ENCODE assay signal across 8 cellular contexts in the genomic region with DNA sequence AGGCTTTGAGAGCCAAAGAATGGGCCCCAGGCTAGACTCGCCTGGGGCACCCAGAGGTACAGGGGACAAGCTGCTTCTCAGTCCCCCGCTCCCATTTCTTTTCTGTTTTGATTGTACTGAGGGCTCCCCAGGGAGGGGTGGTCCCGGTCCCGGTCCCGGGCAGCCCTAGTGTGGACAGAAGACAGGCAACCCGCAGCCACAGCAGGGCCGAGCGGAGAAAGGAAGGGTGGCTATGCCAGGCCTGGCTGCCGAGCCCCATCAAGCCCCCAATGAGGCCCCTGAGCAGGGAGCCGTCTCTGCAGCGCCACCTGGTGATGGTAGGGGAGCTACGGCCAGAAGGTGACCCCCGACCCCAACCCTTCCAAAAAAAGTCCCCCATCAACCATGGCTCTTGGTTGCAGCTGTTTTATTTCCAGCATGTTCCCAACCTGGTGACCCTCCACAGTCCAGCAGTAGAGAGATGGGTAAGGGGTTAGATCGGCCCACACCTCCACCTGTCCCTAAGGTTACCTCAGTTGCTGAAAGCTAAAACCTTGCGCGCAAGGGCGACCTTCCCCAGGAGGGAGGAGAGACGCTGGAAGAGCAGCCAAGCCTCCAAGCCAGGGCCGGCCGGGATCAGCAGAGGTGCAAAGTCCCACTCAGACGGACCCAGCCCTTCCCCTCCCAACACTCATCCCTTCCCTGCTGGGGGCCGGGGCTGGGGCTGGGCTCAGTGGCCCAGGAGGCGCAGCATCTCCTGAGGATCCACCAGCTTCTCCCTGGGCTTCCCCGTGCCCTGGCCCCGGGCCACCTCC. TPM values are rescaled to one million over a fixed set of nuclear protein-coding genes. Genes with fewer than 3 reads are reported as not detected.
DNase-seq lines count a peak whose midpoint lies in the region; ATAC-seq and TF ChIP-seq lines count a peak whose summit lies in the region.

No MANE protein-coding gene starts in this region.

- no peaks in the 10 kb centered on the region for H3K4me1 ChIP-seq in endodermal cell (ENCODE audit: control insufficient read depth, insufficient read depth, low read length)

- H3K27ac Mint-ChIP-seq in endodermal cell (no peak overlapping the region), naive B cell (peak overlapping the region in 1 of 6 donors; percentile 15)
- H3K27ac Mint-ChIP-seq in stimulated activated effector memory CD8-positive, alpha-beta T cell treated with anti-CD3 and anti-CD28 coated beads, Interleukin-12 subunit alpha, Interleukin-12 subunit beta, amount 100 ng/mL, for 72 hours = no peak overlapping the region

- ATAC-seq in naive B cell (ENCODE audit: low read depth in 2 of 2) = peak; percentile 66 to 74
- ATAC-seq in stimulated activated effector memory CD8-positive, alpha-beta T cell treated with anti-CD3 and anti-CD28 coated beads, Interleukin-12 subunit alpha, Interleukin-12 subunit beta, amount 100 ng/mL, for 72 hours = peak; percentile 52

- H3K36me3 ChIP-seq in endodermal cell (ENCODE audit: control insufficient read depth, insufficient read depth, low read length) = peaks cover 14% of the 10 kb centered on the region

- H3K4me3 ChIP-seq in endodermal cell (ENCODE audit: low read length) = no peak overlapping the region

- 52 to 55% methylated on average over 12 to 25 of the region's 25 CpGs for WGBS in endodermal cell (ENCODE audit: insufficient coverage in 1 of 2, insufficient read length in 1 of 2), 2 experiments

- H3K4me3 Mint-ChIP-seq in endodermal cell = peak overlapping the region; percentile 31
- peak overlapping the region in 7 of 8 donors; percentile 47 to 79 (median 70) for H3K4me3 Mint-ChIP-seq in naive B cell
- peak overlapping the region; percentile 54 for H3K4me3 Mint-ChIP-seq in stimulated activated effector memory CD8-positive, alpha-beta T cell treated with anti-CD3 and anti-CD28 coated beads, Interleukin-12 subunit alpha, Interleukin-12 subunit beta, amount 100 ng/mL, for 72 hours

- H3K4me1 Mint-ChIP-seq in endodermal cell = peaks cover 1% of the 10 kb centered on the region
- peaks cover 22 to 33% (median 23%) of the 10 kb centered on the region in 3 donors for H3K4me1 Mint-ChIP-seq in naive B cell
- peaks cover 20% of the 10 kb centered on the region for H3K4me1 Mint-ChIP-seq in stimulated activated effector memory CD8-positive, alpha-beta T cell treated with anti-CD3 and anti-CD28 coated beads, Interleukin-12 subunit alpha, Interleukin-12 subunit beta, amount 100 ng/mL, for 72 hours

- peak; percentile 93 for TF ChIP-seq CTCF in endodermal cell (conservative IDR thresholded peaks at IDR 0.05)

- H3K36me3 Mint-ChIP-seq in endodermal cell (ENCODE audit: low read depth) = peaks cover 6% of the 10 kb centered on the region
- H3K36me3 Mint-ChIP-seq in naive B cell = no peaks in the 10 kb centered on the region
- H3K36me3 Mint-ChIP-seq in stimulated activated effector memory CD8-positive, alpha-beta T cell treated with anti-CD3 and anti-CD28 coated beads, Interleukin-12 subunit alpha, Interleukin-12 subunit beta, amount 100 ng/mL, for 72 hours = peaks cover 14% of the 10 kb centered on the region

- H3K9ac ChIP-seq in endodermal cell (ENCODE audit: extremely low read depth, low read length, poor library complexity, severe bottlenecking) = no peak overlapping the region

- peaks cover 49% of the 10 kb centered on the region for H3K27me3 ChIP-seq in endodermal cell (ENCODE audit: control insufficient read depth, insufficient read depth, low read length, poor library complexity, severe bottlenecking)

- no peak overlapping the region for H3K27ac ChIP-seq in endodermal cell (ENCODE audit: low read depth, low read length)

- H3K9me3 Mint-ChIP-seq in endodermal cell (no peaks in the 10 kb centered on the region), naive B cell (no peaks in the 10 kb centered on the region)
- H3K9me3 Mint-ChIP-seq in stimulated activated effector memory CD8-positive, alpha-beta T cell treated with anti-CD3 and anti-CD28 coated beads, Interleukin-12 subunit alpha, Interleukin-12 subunit beta, amount 100 ng/mL, for 72 hours = no peaks in the 10 kb centered on the region

- DNase-seq in DMS79 (lab: John Stamatoyannopoulos, UW) = peak; percentile 3
- DNase-seq in DMS79 treated with DMSO at 0.1 percent for 48 hours (lab: John Stamatoyannopoulos, UW) = no peak
- DNase-seq in NCI-H226 = peak; percentile 23
- DNase-seq in activated CD8-positive, alpha-beta memory T cell treated with anti-CD3 and anti-CD28 coated beads for 1 hour (ENCODE audit: extremely low read depth in 1 of 2, low read depth in 1 of 2) = peak; percentile 27 to 57
- peak; percentile 98 for DNase-seq in endodermal cell
- DNase-seq in naive B cell = peak; percentile 67
- DNase-seq in stimulated activated effector memory CD8-positive, alpha-beta T cell treated with anti-CD3 and anti-CD28 coated beads, Interleukin-12 subunit alpha, Interleukin-12 subunit beta, amount 100 ng/mL, for 72 hours (ENCODE audit: low spot score in 2 of 2) = peak; percentile 64 to 87
- no peak for DNase-seq in inferior parietal cortex (ENCODE audit: extremely low spot score)

- H3K9me3 ChIP-seq in endodermal cell (ENCODE audit: control insufficient read depth, low read length) = no peaks in the 10 kb centered on the region

- H3K27me3 Mint-ChIP-seq in endodermal cell (ENCODE audit: insufficient read depth) = peaks cover 46% of the 10 kb centered on the region
- peaks cover 30 to 61% (median 33%) of the 10 kb centered on the region in 3 donors for H3K27me3 Mint-ChIP-seq in naive B cell

RNA-seq across cellular contexts. Expression of gene GRIN2C, which starts 2.6 kb away (rescaled TPM):
- total RNA-seq in endodermal cell = under 1 TPM; 0.24 to 0.31 TPM
- polyA plus RNA-seq in endodermal cell (2013, experiment 1 of 2) = 0.36 TPM
- polyA plus RNA-seq in endodermal cell (2013, experiment 2 of 2) = 0.33 TPM
- under 1 TPM in 2 of 6 donors, not detected in 4; 0.04 to 0.05 TPM for polyA plus RNA-seq in naive B cell (ENCODE audit: low read depth in 6 of 6)

RNA-seq across cellular contexts. Expression of gene FDXR, which starts 10.5 kb away (rescaled TPM):
- total RNA-seq in endodermal cell = 10 to 100 TPM; 17.3 to 19.4 TPM
- 14.8 TPM for polyA plus RNA-seq in endodermal cell (2013, experiment 1 of 2)
- polyA plus RNA-seq in endodermal cell (2013, experiment 2 of 2) = 13.9 TPM
- 1 to 10 TPM in 5 of 6 donors, not detected in 1; 1.2 to 6.1 (median 3.9) TPM for polyA plus RNA-seq in naive B cell (ENCODE audit: low read depth in 6 of 6)

RNA-seq across cellular contexts. Expression of gene FADS6, which starts 31.1 kb away (rescaled TPM):
- total RNA-seq in endodermal cell = 1 to 10 TPM; 4.7 to 5.7 TPM
- polyA plus RNA-seq in endodermal cell (2013, experiment 1 of 2) = 0.68 TPM
- polyA plus RNA-seq in endodermal cell (2013, experiment 2 of 2) = 0.33 TPM
- polyA plus RNA-seq in naive B cell (ENCODE audit: low read depth in 6 of 6) = not detected

Comparison
In these comparisons a context has a peak if more than half of its experiments do, and no peak if none do; other contexts are left out.
1. DNase-seq: peak in DMS79 (single experiment), NCI-H226 (single experiment), activated CD8-positive, alpha-beta memory T cell treated with anti-CD3 and anti-CD28 coated beads for 1 hour (2 of 2), endodermal cell (single experiment), naive B cell (single experiment) and stimulated activated effector memory CD8-positive, alpha-beta T cell treated with anti-CD3 and anti-CD28 coated beads, Interleukin-12 subunit alpha, Interleukin-12 subunit beta, amount 100 ng/mL, for 72 hours (2 of 2); none in DMS79 treated with DMSO at 0.1 percent for 48 hours (single experiment) and inferior parietal cortex (single experiment).
2. Peak in every context shown above with its lines, with median percentiles within 50 percentile points of each other: H3K4me3 Mint-ChIP-seq.